Comparison of ENCODE assay signal across 9 cellular contexts in genomic region chr14:73180385-73180805, GRCh38. TPM values are rescaled to one million over a fixed set of nuclear protein-coding genes. Genes with fewer than 3 reads are reported as not detected.
DNase-seq lines count a peak whose midpoint lies in the region; ATAC-seq and TF ChIP-seq lines count a peak whose summit lies in the region.
"Had no signal": no experiment of that assay in that cellular context is flagged by ENCODE, and none has a peak within 500 bp of the region (broad histone marks: within the 10 kb centered on the region; RNA-seq: fewer than 3 reads in every experiment).

No MANE protein-coding gene starts in this region.

- H3K9me2 ChIP-seq in PC-3 (replicated peaks; ENCODE audit: low read length): no peaks in the 10 kb centered on the region

- peaks cover 55 to 80% (median 72%) of the 10 kb centered on the region in 11 experiments for H3K36me3 ChIP-seq in BLaER1 treated with 17β-estradiol and CSF1 and Interleukin-3, amounts not matched to agents 10 nM and 100 nM
- peaks cover 18% of the 10 kb centered on the region for H3K36me3 ChIP-seq in PC-3 (ENCODE audit: low read depth, low read length)
- H3K36me3 ChIP-seq in effector memory CD4-positive, alpha-beta T cell (ENCODE audit: control insufficient read depth, insufficient read depth, low read length): peaks cover 24% of the 10 kb centered on the region

- no peaks in the 10 kb centered on the region for H3F3A ChIP-seq in PC-3 (ENCODE audit: low read length, unreplicated experiment)

- peak overlapping the region in 5 of 11 experiments; percentile 20 to 48 (median 42); a peak in 7 of 22 replicates for H3K9ac ChIP-seq in BLaER1 treated with 17β-estradiol and CSF1 and Interleukin-3, amounts not matched to agents 10 nM and 100 nM
- no peak overlapping the region for H3K9ac ChIP-seq in PC-3 (ENCODE audit: low read length)

- TF ChIP-seq CTCF in PC-3 (conservative IDR thresholded peaks at IDR 0.05; ENCODE audit: low read depth, low read length) (no peak), omental fat pad (IDR thresholded peaks at IDR 0.05) (no peak)

- no peak overlapping the region for H3K4me3 ChIP-seq in BLaER1 treated with 17β-estradiol and CSF1 and Interleukin-3, amounts not matched to agents 10 nM and 100 nM
- H3K4me3 ChIP-seq in PC-3 (ENCODE audit: low read length): no peak overlapping the region
- no peak overlapping the region for H3K4me3 ChIP-seq in effector memory CD4-positive, alpha-beta T cell (ENCODE audit: insufficient read depth, low read depth, low read length, poor library complexity, severe bottlenecking)
- H3K4me3 ChIP-seq: cardiac muscle cell had no signal

- ATAC-seq in PC-3 (peak; percentile 34; the same call in 1 of the 2 replicates), esophagus mucosa (peak; percentile 87), omental fat pad (ENCODE audit: low FRiP score) (peak; percentile 89), HG03457 (IDR thresholded peaks at IDR 0.05; ENCODE audit: unreplicated experiment) (no peak)

- peak overlapping the region in 6 of 11 experiments; percentile 18 to 51 (median 34); a peak in 10 of 22 replicates for H3K4me2 ChIP-seq in BLaER1 treated with 17β-estradiol and CSF1 and Interleukin-3, amounts not matched to agents 10 nM and 100 nM
- no peak overlapping the region for H3K4me2 ChIP-seq in PC-3 (ENCODE audit: low read length)

- H3K4me1 ChIP-seq in BLaER1 treated with 17β-estradiol and CSF1 and Interleukin-3, amounts not matched to agents 10 nM and 100 nM: peaks cover 0 to 57% (median 13%) of the 10 kb centered on the region in 10 experiments; a peak in 11 of 20 replicates
- no peaks in the 10 kb centered on the region for H3K4me1 ChIP-seq in PC-3 (ENCODE audit: insufficient read depth, low read length)
- H3K4me1 ChIP-seq in effector memory CD4-positive, alpha-beta T cell (ENCODE audit: control insufficient read depth, insufficient read depth, low read length, poor library complexity, severe bottlenecking): no peaks in the 10 kb centered on the region

- H3K27me3 ChIP-seq in BLaER1 treated with 17β-estradiol and CSF1 and Interleukin-3, amounts not matched to agents 10 nM and 100 nM: no peaks in the 10 kb centered on the region
- no peaks in the 10 kb centered on the region for H3K27me3 ChIP-seq in PC-3 (ENCODE audit: low read length)
- H3K27me3 ChIP-seq in effector memory CD4-positive, alpha-beta T cell (replicated peaks; ENCODE audit: control insufficient read depth, insufficient read depth, low read length, poor library complexity, severe bottlenecking): no peaks in the 10 kb centered on the region
- H3K27me3 ChIP-seq: cardiac muscle cell had no signal

- no TSS peak for BruUV-seq in PC-3 (replicated peaks; lab: Mats Ljungman, UMichigan)

- intact Hi-C loops in PC-3 (cut with micrococcal nuclease): no loop called here

- POLR2A ChIA-PET in PC-3 (lab: Charles Lee; ENCODE audit: unreplicated experiment) (no interaction called here), HEK293T (lab: Yijun Ruan, JAX) (no interaction called here)

- DNase-seq in PC-3 (peak; percentile 31), omental fat pad (ENCODE audit: low spot score) (no peak), NCI-H2171 (lab: John Stamatoyannopoulos, UW) (no peak), HEK293T (ENCODE audit: extremely low spot score) (no peak)
- no peak for DNase-seq in effector memory CD4-positive, alpha-beta T cell

- CTCF ChIA-PET in PC-3 (lab: Charles Lee) (no interaction called here), HEK293T (lab: Yijun Ruan, JAX) (no interaction called here)

- peak overlapping the region; percentile 22 to 83 (median 61); a peak in 18 of 22 replicates for H3K27ac ChIP-seq in BLaER1 treated with 17β-estradiol and CSF1 and Interleukin-3, amounts not matched to agents 10 nM and 100 nM
- H3K27ac ChIP-seq in PC-3 (ENCODE audit: low read length): no peak overlapping the region
- H3K27ac ChIP-seq in effector memory CD4-positive, alpha-beta T cell (ENCODE audit: insufficient read depth, low read length, poor library complexity, severe bottlenecking): no peak overlapping the region
- H3K27ac ChIP-seq: cardiac muscle cell had no signal

- no peak overlapping the region for H2AFZ ChIP-seq in PC-3 (ENCODE audit: low read length)

- H3K9me3 ChIP-seq in BLaER1 treated with 17β-estradiol and CSF1 and Interleukin-3, amounts not matched to agents 10 nM and 100 nM (replicated peaks in 1 of 11): peaks cover 0 to 5% (median 0%) of the 10 kb centered on the region in 11 experiments; a peak in 4 of 22 replicates
- no peaks in the 10 kb centered on the region for H3K9me3 ChIP-seq in PC-3 (ENCODE audit: low read length)
- H3K9me3 ChIP-seq in effector memory CD4-positive, alpha-beta T cell (ENCODE audit: control insufficient read depth, low read length): no peaks in the 10 kb centered on the region

- peaks cover 0 to 27% (median 0%) of the 10 kb centered on the region in 11 experiments; a peak in 3 of 22 replicates for H4K20me1 ChIP-seq in BLaER1 treated with 17β-estradiol and CSF1 and Interleukin-3, amounts not matched to agents 10 nM and 100 nM
- no peaks in the 10 kb centered on the region; the same call in 1 of the 2 replicates for H4K20me1 ChIP-seq in PC-3 (ENCODE audit: low read length)

- no peaks in the 10 kb centered on the region for H3K79me2 ChIP-seq in PC-3 (ENCODE audit: low read length)

TF ChIP-seq in HEK293T, 16 proteins besides CTCF, POLR2A, EP300 and RAD21:
- TF ChIP-seq ARNT (IDR thresholded peaks at IDR 0.05) (no peak), CTBP1 (IDR thresholded peaks at IDR 0.05; ENCODE audit: borderline replicate concordance) (no peak), HDGF (IDR thresholded peaks at IDR 0.05; ENCODE audit: borderline replicate concordance) (no peak), ELF4 (IDR thresholded peaks at IDR 0.05) (no peak), LEF1 (IDR thresholded peaks at IDR 0.05; ENCODE audit: borderline replicate concordance) (no peak), FOXA1 (IDR thresholded peaks at IDR 0.05) (no peak), BHLHE40 (IDR thresholded peaks at IDR 0.05; ENCODE audit: borderline replicate concordance) (no peak), FOXK2 (IDR thresholded peaks at IDR 0.05) (no peak), TARDBP (IDR thresholded peaks at IDR 0.05) (no peak), SUZ12 (IDR thresholded peaks at IDR 0.05) (no peak), SP1 (IDR thresholded peaks at IDR 0.05) (no peak), L3MBTL2 (conservative IDR thresholded peaks at IDR 0.05) (no peak), NFRKB (IDR thresholded peaks at IDR 0.05) (no peak), ZNF384 (IDR thresholded peaks at IDR 0.05) (no peak), FOXM1 (IDR thresholded peaks at IDR 0.05; ENCODE audit: borderline replicate concordance) (no peak)
- TF ChIP-seq, protein P1, sequence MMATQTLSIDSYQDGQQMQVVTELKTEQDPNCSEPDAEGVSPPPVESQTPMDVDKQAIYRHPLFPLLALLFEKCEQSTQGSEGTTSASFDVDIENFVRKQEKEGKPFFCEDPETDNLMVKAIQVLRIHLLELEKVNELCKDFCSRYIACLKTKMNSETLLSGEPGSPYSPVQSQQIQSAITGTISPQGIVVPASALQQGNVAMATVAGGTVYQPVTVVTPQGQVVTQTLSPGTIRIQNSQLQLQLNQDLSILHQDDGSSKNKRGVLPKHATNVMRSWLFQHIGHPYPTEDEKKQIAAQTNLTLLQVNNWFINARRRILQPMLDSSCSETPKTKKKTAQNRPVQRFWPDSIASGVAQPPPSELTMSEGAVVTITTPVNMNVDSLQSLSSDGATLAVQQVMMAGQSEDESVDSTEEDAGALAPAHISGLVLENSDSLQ (IDR thresholded peaks at IDR 0.05): no peak

RNA-seq across cellular contexts. Expression of gene PSEN1, which starts 44.1 kb away (rescaled TPM):
- total RNA-seq in PC-3 (2014; rRNA removed): 41.4 and 43.0 TPM in 2 replicates
- 48.3 TPM for total RNA-seq in esophagus mucosa
- total RNA-seq in omental fat pad: 10 to 100 TPM; 53.4 to 56.9 (median 55.7) TPM

RNA-seq across cellular contexts. Expression of gene PAPLN, which starts 56.9 kb away (rescaled TPM):
- total RNA-seq in PC-3 (2014; rRNA removed): 0.35 and 0.40 TPM in 2 replicates
- 5.1 TPM for total RNA-seq in esophagus mucosa
- 10 to 100 TPM; 15.4 to 82.6 (median 34.1) TPM for total RNA-seq in omental fat pad

Comparison
In these comparisons a context has a peak if more than half of its experiments do, and no peak if none do; other contexts are left out.
1. H3K27ac ChIP-seq: peak in BLaER1 treated with 17β-estradiol and CSF1 and Interleukin-3, amounts not matched to agents 10 nM and 100 nM (11 of 11); none in PC-3 (single experiment) and effector memory CD4-positive, alpha-beta T cell (single experiment).